ENCODE assay signal across 18 cellular contexts in the genomic region with DNA sequence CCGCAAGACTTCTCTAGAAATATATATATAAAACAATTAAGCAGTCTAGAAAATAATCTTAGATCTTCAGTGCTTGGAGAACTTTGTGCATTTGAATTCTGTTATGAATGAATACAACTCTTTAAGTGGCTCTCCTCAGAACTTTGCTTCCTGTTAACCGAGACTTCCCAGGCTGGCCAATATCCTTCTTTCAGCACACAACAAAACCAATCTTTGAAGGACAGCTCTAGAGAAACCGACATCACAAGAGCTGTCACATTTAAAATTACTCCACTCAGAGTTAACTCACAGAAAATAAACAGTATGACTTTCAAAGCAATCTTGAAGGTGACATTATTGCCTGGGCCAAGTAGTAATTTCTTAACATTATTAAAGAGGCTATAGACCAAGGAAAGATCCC. TPM values are rescaled to one million over a fixed set of nuclear protein-coding genes. Genes with fewer than 3 reads are reported as not detected.
A peak's percentile ranks its signal among the peaks of the same experiment; 100 is the strongest.
DNase-seq lines count a peak whose midpoint lies in the region; ATAC-seq and TF ChIP-seq lines count a peak whose summit lies in the region.
"Had no signal": no experiment of that assay in that cellular context is flagged by ENCODE, and none has a peak within 500 bp of the region (broad histone marks: within the 10 kb centered on the region; RNA-seq: fewer than 3 reads in every experiment).

No MANE protein-coding gene starts in this region.

- TF ChIP-seq CTCF in brain (conservative IDR thresholded peaks at IDR 0.05), result no peak
- no peak for TF ChIP-seq CTCF in upper lobe of left lung (IDR thresholded peaks at IDR 0.05)
- TF ChIP-seq CTCF in colonic mucosa (IDR thresholded peaks at IDR 0.05), result no peak

- H3K4me3 Mint-ChIP-seq in activated naive CD8-positive, alpha-beta T cell, result no peak overlapping the region
- no peak overlapping the region for H3K4me3 Mint-ChIP-seq in activated naive CD8-positive, alpha-beta T cell treated with anti-CD3 and anti-CD28 coated beads for 36 hours
- H3K4me3 Mint-ChIP-seq in brain (no peak overlapping the region), memory B cell (no peak overlapping the region)
- H3K4me3 Mint-ChIP-seq: activated naive CD4-positive, alpha-beta T cell treated with anti-CD3 and anti-CD28 coated beads for 36 hours had no signal

- no peak overlapping the region for H3K9ac ChIP-seq in colonic mucosa (ENCODE audit: low read depth in 2 of 2, low read length in 2 of 2)
- H3K9ac ChIP-seq: GM23248 had no signal

- H3K27ac ChIP-seq in upper lobe of left lung (peak overlapping the region; percentile 1 to 55 (median 22)), colonic mucosa (no peak overlapping the region)
- H3K27ac ChIP-seq: GM23248, transverse colon had no signal

- H3K36me3 ChIP-seq in upper lobe of left lung, result peaks cover 0 to 20% (median 9%) of the 10 kb centered on the region in 4 donors
- no peaks in the 10 kb centered on the region for H3K36me3 ChIP-seq in colonic mucosa

- TF ChIP-seq POLR2A in upper lobe of left lung (IDR thresholded peaks at IDR 0.05), result no peak

- DNase-seq in activated naive CD8-positive, alpha-beta T cell treated with anti-CD3 and anti-CD28 coated beads for 36 hours, result no peak
- DNase-seq in memory B cell (ENCODE audit: low spot score in 2 of 2), result no peak
- DNase-seq in upper lobe of left lung, result no peak
- no peak for DNase-seq in NCI-H345 treated with DMSO at 0.1 percent for 48 hours (lab: John Stamatoyannopoulos, UW; ENCODE audit: unreplicated experiment)
- DNase-seq in colonic mucosa, result no peak
- DNase-seq: activated naive CD4-positive, alpha-beta T cell treated with anti-CD3 and anti-CD28 coated beads for 36 hours; GM23248; NCI-H187 treated with DMSO at 0.1 percent for 48 hours; NCI-H510A; stimulated activated naive CD4-positive, alpha-beta T cell had no signal

- H3K27me3 Mint-ChIP-seq in activated naive CD8-positive, alpha-beta T cell, result no peaks in the 10 kb centered on the region
- no peaks in the 10 kb centered on the region for H3K27me3 Mint-ChIP-seq in activated naive CD8-positive, alpha-beta T cell treated with anti-CD3 and anti-CD28 coated beads for 36 hours
- H3K27me3 Mint-ChIP-seq in brain, result no peaks in the 10 kb centered on the region
- no peaks in the 10 kb centered on the region for H3K27me3 Mint-ChIP-seq in memory B cell

- H3K9me3 ChIP-seq in upper lobe of left lung, result no peaks in the 10 kb centered on the region
- no peaks in the 10 kb centered on the region for H3K9me3 ChIP-seq in colonic mucosa
- H3K9me3 ChIP-seq: gastroesophageal sphincter, transverse colon had no signal

- H3K9me3 Mint-ChIP-seq in activated naive CD8-positive, alpha-beta T cell (ENCODE audit: low read depth), result no peaks in the 10 kb centered on the region
- no peaks in the 10 kb centered on the region for H3K9me3 Mint-ChIP-seq in activated naive CD8-positive, alpha-beta T cell treated with anti-CD3 and anti-CD28 coated beads for 36 hours
- H3K9me3 Mint-ChIP-seq in brain (no peaks in the 10 kb centered on the region), memory B cell (no peaks in the 10 kb centered on the region)
- H3K9me3 Mint-ChIP-seq: activated naive CD4-positive, alpha-beta T cell treated with anti-CD3 and anti-CD28 coated beads for 36 hours had no signal

- H3K27me3 ChIP-seq in upper lobe of left lung (no peaks in the 10 kb centered on the region), colonic mucosa (no peaks in the 10 kb centered on the region)
- H3K27me3 ChIP-seq: gastroesophageal sphincter, transverse colon had no signal

- H3K4me1 Mint-ChIP-seq in activated naive CD8-positive, alpha-beta T cell (ENCODE audit: low read depth), result peaks cover 31% of the 10 kb centered on the region
- peaks cover 19% of the 10 kb centered on the region for H3K4me1 Mint-ChIP-seq in activated naive CD8-positive, alpha-beta T cell treated with anti-CD3 and anti-CD28 coated beads for 36 hours
- H3K4me1 Mint-ChIP-seq in brain (peaks cover 22% of the 10 kb centered on the region), memory B cell (peaks cover 7% of the 10 kb centered on the region)

- ATAC-seq in memory B cell (ENCODE audit: low read depth) (no peak), upper lobe of left lung (ENCODE audit: low FRiP score in 2 of 2) (no peak), GM18873 (IDR thresholded peaks at IDR 0.05; ENCODE audit: low FRiP score, unreplicated experiment) (no peak)
- ATAC-seq: gastroesophageal sphincter, SK-N-SH treated with all-trans-retinoic acid at 6 μM for 48 hours had no signal

- intact Hi-C loops in colonic mucosa (cut with DNase I), result no loop called here

- TF ChIP-seq EP300 in upper lobe of left lung (IDR thresholded peaks at IDR 0.05), result no peak

- peaks cover 12 to 32% (median 15%) of the 10 kb centered on the region in 4 donors for H3K4me1 ChIP-seq in upper lobe of left lung
- no peaks in the 10 kb centered on the region for H3K4me1 ChIP-seq in colonic mucosa

- peaks cover 6% of the 10 kb centered on the region for H3K36me3 Mint-ChIP-seq in activated naive CD8-positive, alpha-beta T cell
- peaks cover 8% of the 10 kb centered on the region for H3K36me3 Mint-ChIP-seq in activated naive CD8-positive, alpha-beta T cell treated with anti-CD3 and anti-CD28 coated beads for 36 hours
- H3K36me3 Mint-ChIP-seq in brain (peaks cover 16% of the 10 kb centered on the region), memory B cell (peaks cover 7% of the 10 kb centered on the region)

- H3K4me3 ChIP-seq in upper lobe of left lung, result no peak overlapping the region
- H3K4me3 ChIP-seq in colonic mucosa, result no peak overlapping the region
- H3K4me3 ChIP-seq: gastroesophageal sphincter, GM23248, skin epidermis, transverse colon had no signal

- peak overlapping the region; percentile 66 for H3K27ac Mint-ChIP-seq in activated naive CD8-positive, alpha-beta T cell
- no peak overlapping the region for H3K27ac Mint-ChIP-seq in activated naive CD8-positive, alpha-beta T cell treated with anti-CD3 and anti-CD28 coated beads for 36 hours
- peak overlapping the region in 3 of 5 experiments; percentile 20 to 69 (median 40) for H3K27ac Mint-ChIP-seq in brain
- peak overlapping the region; percentile 60 for H3K27ac Mint-ChIP-seq in memory B cell
- H3K27ac Mint-ChIP-seq: activated naive CD4-positive, alpha-beta T cell treated with anti-CD3 and anti-CD28 coated beads for 36 hours had no signal

- 34 to 50% methylated on average over 3 of the region's 3 CpGs for WGBS in upper lobe of left lung, 2 donors

RNA-seq across cellular contexts. Expression of a gene that starts 49.7 kb away (rescaled TPM):
- total RNA-seq in activated naive CD8-positive, alpha-beta T cell treated with anti-CD3 and anti-CD28 coated beads for 36 hours, result under 1 TPM; 0.36 to 0.62 TPM
- 0.97 TPM for polyA plus RNA-seq in brain (ENCODE audit: insufficient read depth, low read depth, low replicate concordance)
- total RNA-seq in upper lobe of left lung (10 to 100 TPM in 3 of 6 donors, 1 to 10 TPM in 3; 3.0 to 18.1 (median 7.5) TPM), colonic mucosa (under 1 TPM; 0.37 to 0.69 TPM)
- total RNA-seq: GM23248, osteoblast had no signal
- polyA plus RNA-seq: GM23248 had no signal
